Comparison of ENCODE assay signal across 18 cellular contexts in genomic region chr6:39834866-39835265, GRCh38. TPM values are rescaled to one million over a fixed set of nuclear protein-coding genes. Genes with fewer than 3 reads are reported as not detected.
"Had no signal": no experiment of that assay in that cellular context is flagged by ENCODE, and none has a peak within 500 bp of the region (broad histone marks: within the 10 kb centered on the region; RNA-seq: fewer than 3 reads in every experiment).

No MANE protein-coding gene starts in this region.

- H3K27ac ChIP-seq: vagina had no signal

- ATAC-seq: activated naive CD4-positive, alpha-beta T cell treated with anti-CD3 and anti-CD28 coated beads, Interleukin-2, amount 50 U/mL, for 72 hours; activated T-helper 17 cell treated with anti-CD3 and anti-CD28 coated beads, Interleukin-2, amount 50 U/mL, for 72 hours; stimulated activated naive CD8-positive, alpha-beta T cell treated with anti-CD3 and anti-CD28 coated beads, Interleukin-15, Interleukin-2, amounts not matched to agents 100 U/mL and 50 U/mL, for 24 hours; WTC11 had no signal

- H3K4me3 ChIP-seq: breast epithelium, sigmoid colon, transverse colon, vagina had no signal

- DNase-seq: activated CD4-positive, alpha-beta T cell treated with anti-CD3 and anti-CD28 coated beads, Interleukin-2, amount 50 U/mL, for 4 hours; activated CD8-positive, alpha-beta memory T cell treated with anti-CD3 and anti-CD28 coated beads for 24 hours; activated CD8-positive, alpha-beta memory T cell treated with anti-CD3 and anti-CD28 coated beads, Interleukin-2, amount 50 U/mL, for 4 hours; activated T-cell treated with anti-CD3 and anti-CD28 coated beads, Interleukin-2, amount 50 U/mL, for 24 hours; cerebellar nuclear complex; effector CD4-positive, alpha-beta T cell; foreskin melanocyte; nephron progenitor cell; sigmoid colon; stimulated activated CD4-positive, alpha-beta T cell treated with anti-CD3 and anti-CD28 coated beads, Interleukin-4, amount 100 ng/mL, for 24 hours; stimulated activated naive CD8-positive, alpha-beta T cell treated with anti-CD3 and anti-CD28 coated beads, Interleukin-15, Interleukin-2, amounts not matched to agents 100 U/mL and 50 U/mL, for 24 hours; T1000; transverse colon had no signal

- H3K9me3 ChIP-seq: breast epithelium, sigmoid colon, transverse colon, vagina had no signal

- H3K4me1 ChIP-seq: breast epithelium had no signal

- H3K27me3 ChIP-seq: breast epithelium, sigmoid colon, transverse colon, vagina had no signal

- H3K36me3 ChIP-seq: breast epithelium, sigmoid colon, transverse colon, vagina had no signal

RNA-seq across cellular contexts. Expression of gene DAAM2, which starts 42.7 kb away (rescaled TPM):
- total RNA-seq: activated naive CD4-positive, alpha-beta T cell treated with anti-CD3 and anti-CD28 coated beads, Interleukin-2, amount 50 U/mL, for 72 hours; activated T-helper 17 cell treated with anti-CD3 and anti-CD28 coated beads, Interleukin-2, amount 50 U/mL, for 72 hours had no signal
